In genomic region chr2:33477473-33478468, GRCh38 we compare ENCODE assay signal across 8 cellular contexts. TPM values are rescaled to one million over a fixed set of nuclear protein-coding genes. Genes with fewer than 3 reads are reported as not detected.
DNase-seq lines count a peak whose midpoint lies in the region; TF ChIP-seq lines count a peak whose summit lies in the region.

No MANE protein-coding gene starts in this region.

- no peaks in the 10 kb centered on the region for H3K27me3 Mint-ChIP-seq in IgD-negative memory B cell

- WGBS in tibial nerve, 2 donors: 76 to 85% methylated on average over 20 of the region's 20 CpGs

- TF ChIP-seq CTCF in GM20000 (IDR thresholded peaks at IDR 0.05; ENCODE audit: extremely low read depth, missing control alignments) (no peak), tibial nerve (IDR thresholded peaks at IDR 0.05) (no peak), BE2C (IDR thresholded peaks at IDR 0.05; ENCODE audit: low read depth, low read length) (no peak)

- H3K36me3 ChIP-seq in tibial nerve (no peaks in the 10 kb centered on the region), BE2C (no peaks in the 10 kb centered on the region)

- peak overlapping the region; percentile 94 to 99 (median 99) for H3K27ac Mint-ChIP-seq in IgD-negative memory B cell

- H3K9me3 Mint-ChIP-seq in IgD-negative memory B cell: no peaks in the 10 kb centered on the region

- H3K4me1 ChIP-seq in tibial nerve: peaks cover 0 to 20% (median 5%) of the 10 kb centered on the region in 4 donors
- H3K4me1 ChIP-seq in BE2C: no peaks in the 10 kb centered on the region

- peak overlapping the region in 2 of 4 donors; percentile 62 to 72 for H3K4me3 ChIP-seq in tibial nerve
- no peak overlapping the region for H3K4me3 ChIP-seq in BE2C (ENCODE audit: low read depth, low read length)

- H3K27ac ChIP-seq in tibial nerve: peak overlapping the region in 3 of 4 donors; percentile 88 to 91 (median 89)

- peak in 1 of 2 donors; percentile 45 for TF ChIP-seq EP300 in tibial nerve (IDR thresholded peaks at IDR 0.05)

- no peak for TF ChIP-seq POLR2A in tibial nerve (IDR thresholded peaks at IDR 0.05)

- H3K9me3 ChIP-seq in tibial nerve (no peaks in the 10 kb centered on the region), BE2C (no peaks in the 10 kb centered on the region)

- H3K27me3 ChIP-seq in tibial nerve: no peaks in the 10 kb centered on the region
- H3K27me3 ChIP-seq in BE2C: peaks cover 12% of the 10 kb centered on the region

- H3K4me3 Mint-ChIP-seq in IgD-negative memory B cell: peak overlapping the region; percentile 94 to 99 (median 96)

- H3K4me1 Mint-ChIP-seq in IgD-negative memory B cell: peaks cover 16 to 37% (median 29%) of the 10 kb centered on the region in 3 donors

- DNase-seq in Daoy (ENCODE audit: low read depth) (peak; percentile 7), GM20000 (ENCODE audit: low spot score) (peak; percentile 64), amniotic epithelial cell (ENCODE audit: low read depth) (peak; percentile 22), medulla oblongata (ENCODE audit: extremely low spot score) (peak; percentile 86), tibial nerve (ENCODE audit: low spot score in 2 of 2) (peak in 1 of 2 donors; percentile 17), BE2C (no peak), HK-2 (ENCODE audit: unreplicated experiment) (no peak)

- peaks cover 4% of the 10 kb centered on the region for H3K36me3 Mint-ChIP-seq in IgD-negative memory B cell

RNA-seq across cellular contexts. Expression of gene RASGRP3, which starts 1.3 kb away (rescaled TPM):
- total RNA-seq in Daoy (2014; rRNA removed; shearing (Covaris generic)): 3.2 and 6.7 TPM in 2 replicates
- polyA plus RNA-seq in IgD-negative memory B cell: 82.4 TPM
- total RNA-seq in tibial nerve: 1 to 10 TPM; 2.4 to 5.4 (median 3.9) TPM
- polyA plus RNA-seq in BE2C (2012; ENCODE audit: insufficient read depth, insufficient read length, low read depth): 0.66 TPM

Comparison
In these comparisons a context has a peak if more than half of its experiments do, and no peak if none do; other contexts are left out.
1. DNase-seq: peak in Daoy (single experiment), GM20000 (single experiment), amniotic epithelial cell (single experiment) and medulla oblongata (single experiment); none in BE2C (single experiment) and HK-2 (single experiment).